In genomic region chr21:18810136-18810535, GRCh38 we compare ENCODE assay signal across 30 cellular contexts.
"Had no signal": no experiment of that assay in that cellular context is flagged by ENCODE, and none has a peak within 500 bp of the region (broad histone marks: within the 10 kb centered on the region; RNA-seq: fewer than 3 reads in every experiment).

No MANE protein-coding gene starts in this region.

- H3K4me1 ChIP-seq: ascending aorta, SJCRH30 had no signal

- H3K4me3 ChIP-seq: ascending aorta, SJCRH30 had no signal

- H3K4me2 ChIP-seq: SK-N-SH had no signal

- ATAC-seq: activated CD4-positive, alpha-beta T cell treated with anti-CD3 and anti-CD28 coated beads for 36 hours; activated naive CD8-positive, alpha-beta T cell treated with anti-CD3 and anti-CD28 coated beads, Interleukin-2, amount 50 U/mL, for 24 hours; Panc1 had no signal

- H3K9me3 Mint-ChIP-seq: activated naive CD4-positive, alpha-beta T cell treated with anti-CD3 and anti-CD28 coated beads, Interleukin-2, amount 50 U/mL, for 24 hours had no signal

- H3K27ac ChIP-seq: ascending aorta, SJCRH30, VCaP had no signal

- H3K9me3 ChIP-seq: ascending aorta, SJCRH30, SK-N-SH had no signal

- H3K4me3 Mint-ChIP-seq: activated CD4-positive, alpha-beta memory T cell treated with anti-CD3 and anti-CD28 coated beads, Interleukin-2, amount 10 ng/mL, durations not matched to agents 7 days and 5 days; activated CD4-positive, alpha-beta T cell treated with anti-CD3 and anti-CD28 coated beads for 36 hours; activated naive CD4-positive, alpha-beta T cell treated with anti-CD3 and anti-CD28 coated beads, Interleukin-2, amount 50 U/mL, for 24 hours; activated naive CD8-positive, alpha-beta T cell treated with anti-CD3 and anti-CD28 coated beads, Interleukin-2, amount 50 U/mL, for 24 hours; activated T-cell treated with anti-CD3 and anti-CD28 coated beads, Interleukin-2, amount 50 U/mL, for 24 hours; activated T-helper 1 cell treated with anti-CD3 and anti-CD28 coated beads, Interleukin-12 subunit alpha, Interleukin-12 subunit beta, Interleukin-2, Interleukin-4 antibody, amounts not matched to agents 30 ng/mL and 10 ng/mL and 1 ng/mL, durations not matched to agents 14 hours and 24 hours and 36 hours; brain; central memory CD8-positive, alpha-beta T cell had no signal

- H3K27me3 Mint-ChIP-seq: activated CD4-positive, alpha-beta memory T cell treated with anti-CD3 and anti-CD28 coated beads, Interleukin-2, amount 10 ng/mL, durations not matched to agents 7 days and 5 days; activated CD4-positive, alpha-beta T cell treated with anti-CD3 and anti-CD28 coated beads for 36 hours; activated naive CD4-positive, alpha-beta T cell treated with anti-CD3 and anti-CD28 coated beads, Interleukin-2, amount 50 U/mL, for 24 hours; activated naive CD8-positive, alpha-beta T cell treated with anti-CD3 and anti-CD28 coated beads, Interleukin-2, amount 50 U/mL, for 24 hours; activated T-cell treated with anti-CD3 and anti-CD28 coated beads, Interleukin-2, amount 50 U/mL, for 24 hours; central memory CD8-positive, alpha-beta T cell had no signal

- H3K36me3 Mint-ChIP-seq: activated naive CD4-positive, alpha-beta T cell treated with anti-CD3 and anti-CD28 coated beads, Interleukin-2, amount 50 U/mL, for 24 hours; brain had no signal

- DNase-seq: activated CD4-positive, alpha-beta memory T cell treated with anti-CD3 and anti-CD28 coated beads, Interleukin-2, amount 10 ng/mL, durations not matched to agents 7 days and 5 days; activated CD4-positive, alpha-beta T cell treated with anti-CD3 and anti-CD28 coated beads for 36 hours; activated CD4-positive, alpha-beta T cell treated with anti-CD3 and anti-CD28 coated beads, Interleukin-2, amount 50 U/mL, for 1 hour; activated effector memory CD4-positive, alpha-beta T cell treated with Interleukin-2 at 50 U/mL for 16 hours; activated naive CD4-positive, alpha-beta T cell; activated naive CD8-positive, alpha-beta T cell treated with anti-CD3 and anti-CD28 coated beads, Interleukin-2, amount 50 U/mL, for 24 hours; activated T-cell treated with anti-CD3 and anti-CD28 coated beads, Interleukin-2, amount 50 U/mL, for 24 hours; amniotic stem cell; KG1; NCI-H1048; NCI-H146; NCI-H187 treated with DMSO at 0.1 percent for 48 hours; NCI-H2171; NCI-H345; NCI-H510A; NCI-H526 treated with DMSO at 0.1 percent for 48 hours; NCI-H82; OCI-M1; Right ventricle myocardium superior; RPMI8226; SJCRH30; SK-N-SH; T-helper 1 cell had no signal

- H3K27ac Mint-ChIP-seq: activated CD4-positive, alpha-beta memory T cell treated with anti-CD3 and anti-CD28 coated beads, Interleukin-2, amount 10 ng/mL, durations not matched to agents 7 days and 5 days; activated CD4-positive, alpha-beta T cell treated with anti-CD3 and anti-CD28 coated beads for 36 hours; activated naive CD4-positive, alpha-beta T cell treated with anti-CD3 and anti-CD28 coated beads, Interleukin-2, amount 50 U/mL, for 24 hours; activated naive CD8-positive, alpha-beta T cell treated with anti-CD3 and anti-CD28 coated beads, Interleukin-2, amount 50 U/mL, for 24 hours; activated T-cell treated with anti-CD3 and anti-CD28 coated beads, Interleukin-2, amount 50 U/mL, for 24 hours; activated T-helper 1 cell treated with anti-CD3 and anti-CD28 coated beads, Interleukin-12 subunit alpha, Interleukin-12 subunit beta, Interleukin-2, Interleukin-4 antibody, amounts not matched to agents 30 ng/mL and 10 ng/mL and 1 ng/mL, durations not matched to agents 14 hours and 24 hours and 36 hours; brain had no signal

- H3K36me3 ChIP-seq: ascending aorta, SJCRH30 had no signal

- H3K27me3 ChIP-seq: ascending aorta, SJCRH30 had no signal

- H3K9ac ChIP-seq: SK-N-SH had no signal

- H3K4me1 Mint-ChIP-seq: activated CD4-positive, alpha-beta memory T cell treated with anti-CD3 and anti-CD28 coated beads, Interleukin-2, amount 10 ng/mL, durations not matched to agents 7 days and 5 days; activated CD4-positive, alpha-beta T cell treated with anti-CD3 and anti-CD28 coated beads for 36 hours; activated naive CD4-positive, alpha-beta T cell treated with anti-CD3 and anti-CD28 coated beads, Interleukin-2, amount 50 U/mL, for 24 hours; activated naive CD8-positive, alpha-beta T cell treated with anti-CD3 and anti-CD28 coated beads, Interleukin-2, amount 50 U/mL, for 24 hours; brain; central memory CD8-positive, alpha-beta T cell had no signal
